ENCODE assay signal across 17 cellular contexts in genomic region chrX:26778320-26778888, GRCh38.
DNase-seq lines count a peak whose midpoint lies in the region; ATAC-seq, FAIRE-seq and TF ChIP-seq lines count a peak whose summit lies in the region.
"Had no signal": no experiment of that assay in that cellular context is flagged by ENCODE, and none has a peak within 500 bp of the region (broad histone marks: within the 10 kb centered on the region; RNA-seq: fewer than 3 reads in every experiment).

No MANE protein-coding gene starts in this region.

- no peaks in the 10 kb centered on the region for H3K27me3 ChIP-seq in A673 (replicated peaks; ENCODE audit: insufficient read depth, low read depth, low read length, poor library complexity)
- H3K27me3 ChIP-seq in foreskin keratinocyte = no peaks in the 10 kb centered on the region
- H3K27me3 ChIP-seq in prostate gland (replicated peaks; ENCODE audit: insufficient read depth) = no peaks in the 10 kb centered on the region
- H3K27me3 ChIP-seq: vagina had no signal

- H3K4me3 ChIP-seq in A673 (ENCODE audit: low read depth, low read length, poor library complexity, severe bottlenecking) (no peak overlapping the region), OCI-LY7 (ENCODE audit: low read depth, low read length, poor library complexity, severe bottlenecking) (no peak overlapping the region), prostate gland (no peak overlapping the region)
- H3K4me3 ChIP-seq: dorsolateral prefrontal cortex, SK-N-MC, vagina had no signal

- no peak for ATAC-seq in foreskin keratinocyte
- ATAC-seq in GM18909 (IDR thresholded peaks at IDR 0.05; ENCODE audit: poor library complexity, unreplicated experiment) = no peak
- ATAC-seq: stimulated activated naive B cell treated with anti-CD40 and anti-IgM and Interleukin-4, amounts not matched to agents 10 μg/mL and 1 μg/mL and 100 μg/mL, for 72 hours had no signal

- TF ChIP-seq CTCF in A673 (conservative IDR thresholded peaks at IDR 0.05; ENCODE audit: low read depth, low read length) (peak; percentile 35; the same call in 1 of the 2 replicates), OCI-LY7 (conservative IDR thresholded peaks at IDR 0.05; ENCODE audit: low read length) (peak; percentile 79), foreskin keratinocyte (conservative IDR thresholded peaks at IDR 0.05) (peak; percentile 23), prostate gland (IDR thresholded peaks at IDR 0.05) (no peak)

- CTCF ChIA-PET in A673 (lab: Charles Lee) (interaction anchor here (0.5 kb wide), 1 partner anchor 403 kb away, joined by 3 read pairs; no protein-coding TSS in a partner anchor), OCI-LY7 (lab: Charles Lee; ENCODE audit: unreplicated experiment) (no interaction called here)

- H3K9me3 ChIP-seq in A673 (ENCODE audit: low read depth, low read length, poor library complexity, severe bottlenecking) = peaks cover 22% of the 10 kb centered on the region
- no peaks in the 10 kb centered on the region; the same call in 1 of the 2 replicates for H3K9me3 ChIP-seq in OCI-LY7 (ENCODE audit: low read length)
- H3K9me3 ChIP-seq in prostate gland = no peaks in the 10 kb centered on the region
- H3K9me3 ChIP-seq: vagina had no signal

- TF ChIP-seq POLR2A in GM12892 (IDR thresholded peaks at IDR 0.05; ENCODE audit: low read depth, low read length) (no peak), prostate gland (IDR thresholded peaks at IDR 0.05) (no peak)

- 74% methylated on average over 3 of the region's 3 CpGs for WGBS in prostate gland

- DNase-seq in A673 (ENCODE audit: low spot score) (peak; percentile 2), GM12892 (ENCODE audit: insufficient read length) (no peak), OCI-LY7 (ENCODE audit: low spot score) (peak; percentile 19), foreskin keratinocyte (no peak), prostate gland (ENCODE audit: low spot score) (no peak), HPDE6-E6E7 (ENCODE audit: extremely low spot score) (no peak)
- DNase-seq in stimulated activated CD4-positive, alpha-beta T cell treated with anti-CD3 and anti-CD28 coated beads, Interleukin-15, amount 100 ng/mL, for 24 hours = no peak
- DNase-seq: activated B cell treated with CpG ODN at 0.5 μM for 24 hours; amniotic stem cell; dorsolateral prefrontal cortex; H7; NCI-H146; stimulated activated CD4-positive, alpha-beta T cell treated with anti-CD3 and anti-CD28 coated beads, Interleukin-4, amount 100 ng/mL, for 4 hours; stimulated activated naive B cell treated with anti-CD40 and anti-IgM and Interleukin-4, amounts not matched to agents 10 μg/mL and 1 μg/mL and 100 μg/mL, for 72 hours had no signal

- H4K20me1 ChIP-seq in OCI-LY7 (ENCODE audit: insufficient read depth, low read length) = no peaks in the 10 kb centered on the region

- peak; percentile 9 for FAIRE-seq in GM12892 (lab: Jason Lieb, UNC)

- no peaks in the 10 kb centered on the region for H3K79me2 ChIP-seq in OCI-LY7 (ENCODE audit: insufficient read depth, low read depth, low read length)

- no TSS peak for BruUV-seq in A673 (replicated peaks; lab: Mats Ljungman, UMichigan)
- no TSS peak for BruUV-seq in OCI-LY7 (replicated peaks; lab: Mats Ljungman, UMichigan)

- H3K9me2 ChIP-seq in OCI-LY7 (ENCODE audit: insufficient read depth, low read length) = no peaks in the 10 kb centered on the region

- POLR2A ChIA-PET in A673 (lab: Charles Lee; ENCODE audit: low non-redundant PET) = no interaction called here
- POLR2A ChIA-PET in OCI-LY7 (lab: Charles Lee) = interaction anchor here (0.6 to 0.7 kb wide), 2 partner anchors 15 to 611 kb away, joined by 3 to 4 read pairs; no protein-coding TSS in a partner anchor

- H3K36me3 ChIP-seq in A673 (ENCODE audit: insufficient read depth, low read length, poor library complexity, severe bottlenecking) = no peaks in the 10 kb centered on the region
- no peaks in the 10 kb centered on the region for H3K36me3 ChIP-seq in OCI-LY7 (ENCODE audit: insufficient read depth, low read length)
- no peaks in the 10 kb centered on the region for H3K36me3 ChIP-seq in prostate gland
- H3K36me3 ChIP-seq: vagina had no signal

- H3K27ac ChIP-seq in A673 (ENCODE audit: low read depth, low read length, poor library complexity, severe bottlenecking) (no peak overlapping the region), OCI-LY7 (ENCODE audit: low read depth, low read length, poor library complexity, severe bottlenecking) (no peak overlapping the region), foreskin keratinocyte (no peak overlapping the region), prostate gland (no peak overlapping the region)
- H3K27ac ChIP-seq: dorsolateral prefrontal cortex, SK-N-MC, vagina had no signal

- H2AFZ ChIP-seq in OCI-LY7 (ENCODE audit: low read length) = no peak overlapping the region

- H3K4me1 ChIP-seq in A673 (ENCODE audit: insufficient read depth, low read length, poor library complexity, severe bottlenecking) (no peaks in the 10 kb centered on the region), OCI-LY7 (ENCODE audit: insufficient read depth, low read length, poor library complexity, severe bottlenecking) (no peaks in the 10 kb centered on the region), foreskin keratinocyte (no peaks in the 10 kb centered on the region), prostate gland (replicated peaks) (no peaks in the 10 kb centered on the region)
- H3K4me1 ChIP-seq: vagina had no signal

- intact Hi-C loops in A673 (cut with micrococcal nuclease; ENCODE audit: unreplicated experiment) (no loop called here), OCI-LY7 (cut with micrococcal nuclease; ENCODE audit: unreplicated experiment) (no loop called here), prostate gland (cut with DNase I) (no loop called here)

- H3K4me2 ChIP-seq in OCI-LY7 (ENCODE audit: low read length) = no peak overlapping the region

Comparison
In these comparisons a context has a peak if more than half of its experiments do, and no peak if none do; other contexts are left out.
1. DNase-seq: peak in A673 (single experiment) and OCI-LY7 (single experiment); none in GM12892 (single experiment), foreskin keratinocyte (0 of 2), stimulated activated CD4-positive, alpha-beta T cell treated with anti-CD3 and anti-CD28 coated beads, Interleukin-15, amount 100 ng/mL, for 24 hours (single experiment), prostate gland (single experiment) and HPDE6-E6E7 (single experiment).
2. CTCF ChIP-seq: peak in A673 (single experiment), OCI-LY7 (single experiment) and foreskin keratinocyte (single experiment); none in prostate gland (0 of 4).